In genomic region chr9:89978185-89978584, GRCh38 we compare ENCODE assay signal across 9 cellular contexts.
A peak's percentile ranks its signal among the peaks of the same experiment; 100 is the strongest.
DNase-seq lines count a peak whose midpoint lies in the region; ATAC-seq and TF ChIP-seq lines count a peak whose summit lies in the region.
"Had no signal": no experiment of that assay in that cellular context is flagged by ENCODE, and none has a peak within 500 bp of the region (broad histone marks: within the 10 kb centered on the region; RNA-seq: fewer than 3 reads in every experiment).

No MANE protein-coding gene starts in this region.

- no peak overlapping the region for H3K27ac Mint-ChIP-seq in MCF 10A (ENCODE audit: low read depth, unreplicated experiment)
- no peak overlapping the region for H3K27ac Mint-ChIP-seq in CD4-positive, alpha-beta T cell

- no peaks in the 10 kb centered on the region for H3K36me3 ChIP-seq in A673 (ENCODE audit: insufficient read depth, low read length, poor library complexity, severe bottlenecking)

- POLR2A ChIA-PET in A673 (lab: Charles Lee; ENCODE audit: low non-redundant PET): interaction anchor here (0.7 kb wide), 1 partner anchor 13 kb away, joined by 3 read pairs; no protein-coding TSS in a partner anchor
- POLR2A ChIA-PET in MCF 10A (lab: Yijun Ruan, JAX): no interaction called here
- POLR2A ChIA-PET in CD4-positive, alpha-beta T cell (lab: Charles Lee): no interaction called here

- BruUV-seq in A673 (replicated peaks; lab: Mats Ljungman, UMichigan) (no TSS peak), MCF 10A (replicated peaks; lab: Mats Ljungman, UMichigan) (no TSS peak)

- peaks cover 15% of the 10 kb centered on the region for H3K9me3 Mint-ChIP-seq in MCF 10A (ENCODE audit: unreplicated experiment)
- H3K9me3 Mint-ChIP-seq in CD4-positive, alpha-beta T cell: no peaks in the 10 kb centered on the region

- intact Hi-C loops in A673 (cut with micrococcal nuclease; ENCODE audit: unreplicated experiment) (loop anchor here (10.0 kb wide), 1 partner anchor 117 kb away; no protein-coding TSS in a partner anchor), MCF 10A (cut with micrococcal nuclease) (no loop called here), left colon (cut with DNase I, micrococcal nuclease) (no loop called here)
- intact Hi-C loops in CD4-positive, alpha-beta T cell (cut with DNase I, micrococcal nuclease): no loop called here

- H3K27me3 ChIP-seq in A673 (replicated peaks; ENCODE audit: insufficient read depth, low read depth, low read length, poor library complexity): peaks cover 3% of the 10 kb centered on the region
- no peaks in the 10 kb centered on the region for H3K27me3 ChIP-seq in CD4-positive, alpha-beta T cell (ENCODE audit: control insufficient read depth, insufficient read depth, low read length)

- H3K36me3 Mint-ChIP-seq in MCF 10A (ENCODE audit: insufficient read depth, unreplicated experiment): no peaks in the 10 kb centered on the region
- H3K36me3 Mint-ChIP-seq in CD4-positive, alpha-beta T cell (ENCODE audit: low read depth): no peaks in the 10 kb centered on the region

- H3K27me3 Mint-ChIP-seq in MCF 10A (ENCODE audit: insufficient read depth, unreplicated experiment): peaks cover 20% of the 10 kb centered on the region
- H3K27me3 Mint-ChIP-seq in CD4-positive, alpha-beta T cell: peaks cover 15% of the 10 kb centered on the region

- CTCF ChIA-PET in A673 (lab: Charles Lee): no interaction called here
- CTCF ChIA-PET in MCF 10A (lab: Yijun Ruan, JAX): interaction anchor here (0.6 to 0.7 kb wide), 3 partner anchors 9 to 113 kb away, joined by 3 to 4 read pairs (median 3); no protein-coding TSS in a partner anchor
- CTCF ChIA-PET in CD4-positive, alpha-beta T cell (lab: Charles Lee): no interaction called here

- peak; percentile 37 for TF ChIP-seq CTCF in A673 (conservative IDR thresholded peaks at IDR 0.05; ENCODE audit: low read depth, low read length)
- TF ChIP-seq CTCF in MCF 10A (IDR thresholded peaks at IDR 0.05; ENCODE audit: unreplicated experiment): no peak
- TF ChIP-seq CTCF in CD4-positive, alpha-beta T cell (IDR thresholded peaks at IDR 0.05): no peak

- H3K27ac ChIP-seq in A673 (ENCODE audit: low read depth, low read length, poor library complexity, severe bottlenecking): no peak overlapping the region
- H3K27ac ChIP-seq in CD4-positive, alpha-beta T cell (ENCODE audit: low read depth, low read length): no peak overlapping the region

- H3K4me3 ChIP-seq in A673 (ENCODE audit: low read depth, low read length, poor library complexity, severe bottlenecking): no peak overlapping the region

- ATAC-seq in left colon (peak; percentile 51), GM18505 (IDR thresholded peaks at IDR 0.05; ENCODE audit: unreplicated experiment) (no peak)
- ATAC-seq in CD4-positive, alpha-beta T cell (ENCODE audit: poor library complexity): no peak

- peaks cover 2% of the 10 kb centered on the region for H3K4me1 Mint-ChIP-seq in MCF 10A (ENCODE audit: insufficient read depth, unreplicated experiment)
- H3K4me1 Mint-ChIP-seq in CD4-positive, alpha-beta T cell (ENCODE audit: low read depth): no peaks in the 10 kb centered on the region

- H3K4me1 ChIP-seq in A673 (ENCODE audit: insufficient read depth, low read length, poor library complexity, severe bottlenecking): no peaks in the 10 kb centered on the region

- TF ChIP-seq POLR2A in GM18505 (IDR thresholded peaks at IDR 0.05; ENCODE audit: borderline replicate concordance, extremely low read depth, insufficient read depth, insufficient read length): no peak

- H3K4me3 Mint-ChIP-seq in MCF 10A (ENCODE audit: unreplicated experiment): no peak overlapping the region
- H3K4me3 Mint-ChIP-seq in CD4-positive, alpha-beta T cell: no peak overlapping the region

- H3K9me3 ChIP-seq in A673 (ENCODE audit: low read depth, low read length, poor library complexity, severe bottlenecking): no peaks in the 10 kb centered on the region
- H3K9me3 ChIP-seq in CD4-positive, alpha-beta T cell (ENCODE audit: control insufficient read depth, low read length): no peaks in the 10 kb centered on the region

- peak; percentile 20 for DNase-seq in A673 (ENCODE audit: low spot score)
- DNase-seq in HT-29 (ENCODE audit: low spot score): peak; percentile 27
- peak; percentile 30 for DNase-seq in MCF 10A (ENCODE audit: unreplicated experiment)
- DNase-seq in left colon: no peak
- DNase-seq in SK-N-DZ (ENCODE audit: low spot score): no peak
- DNase-seq in CD4-positive, alpha-beta T cell: no peak
- no peak for DNase-seq in mesenteric fat pad (ENCODE audit: low spot score)
- DNase-seq: activated CD8-positive, alpha-beta memory T cell treated with anti-CD3 and anti-CD28 coated beads, Interleukin-2, amount 50 U/mL, for 48 hours had no signal

Comparison
In these comparisons a context has a peak if more than half of its experiments do, and no peak if none do; other contexts are left out.
1. DNase-seq: peak in A673 (single experiment), HT-29 (single experiment) and MCF 10A (single experiment); none in left colon (0 of 2), SK-N-DZ (single experiment), CD4-positive, alpha-beta T cell (0 of 10) and mesenteric fat pad (single experiment).